ENCODE assay signal across 8 cellular contexts in the genomic region with DNA sequence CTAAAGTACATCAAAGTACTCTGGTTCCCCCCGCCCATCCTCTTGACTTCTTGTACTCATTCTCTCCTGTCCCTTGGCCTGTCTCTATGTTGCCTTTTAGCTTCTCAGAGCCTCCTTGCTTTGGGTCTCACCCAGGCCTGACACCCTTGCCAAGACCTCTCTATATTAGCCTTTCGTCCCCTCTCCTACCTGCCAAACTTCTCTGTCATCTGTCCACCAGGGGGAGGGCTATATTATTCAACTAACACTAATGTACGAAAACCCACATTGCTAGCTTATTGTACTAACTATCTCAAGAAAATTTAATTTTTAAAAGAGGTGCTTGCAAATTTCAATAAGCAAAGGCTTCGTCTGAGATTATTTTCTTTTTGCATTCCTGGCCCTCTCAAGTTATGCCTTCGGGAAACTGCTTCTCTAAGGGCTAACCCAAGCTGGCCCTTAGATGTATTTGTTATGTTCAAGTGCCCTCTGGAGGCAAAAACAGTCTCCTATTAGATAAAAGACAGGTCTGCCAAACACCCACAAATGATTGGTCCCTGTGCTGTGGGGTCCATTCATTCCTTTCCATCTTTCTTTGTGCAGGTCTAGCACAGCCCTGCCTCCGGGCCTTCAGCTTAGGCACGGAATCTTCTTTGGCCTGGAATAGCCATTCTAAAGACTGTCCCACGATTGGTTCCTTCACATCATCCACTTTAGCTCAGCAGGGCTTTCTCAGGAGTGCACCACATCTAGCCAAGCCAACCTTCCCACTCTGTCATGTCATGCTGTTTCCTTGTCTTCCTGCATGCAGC. TPM values are rescaled to one million over a fixed set of nuclear protein-coding genes. Genes with fewer than 3 reads are reported as not detected.
DNase-seq lines count a peak whose midpoint lies in the region; ATAC-seq and TF ChIP-seq lines count a peak whose summit lies in the region.

No MANE protein-coding gene starts in this region.

- peak overlapping the region; percentile 98 for H3K27ac Mint-ChIP-seq in T-helper 2 cell treated with Interferon-gamma antibody and Interleukin-4, amounts not matched to agents 5 μg/mL and 100 μg/mL, for 36 hours

- DNase-seq in AG09319 (ENCODE audit: extremely low read depth, low read depth) (no peak), NCI-H1105 (lab: John Stamatoyannopoulos, UW) (peak; percentile 23), dorsolateral prefrontal cortex (no peak), lung microvascular endothelial cell (ENCODE audit: low read depth in 2 of 2) (peak; percentile 66 to 77)
- no peak for DNase-seq in T-helper 2 cell treated with Interferon-gamma antibody and Interleukin-4, amounts not matched to agents 5 μg/mL and 100 μg/mL, for 36 hours (ENCODE audit: low spot score)

- H3K27me3 ChIP-seq in dorsolateral prefrontal cortex, result no peaks in the 10 kb centered on the region
- no peaks in the 10 kb centered on the region for H3K27me3 ChIP-seq in thymus (ENCODE audit: control insufficient read depth, insufficient read depth)

- no peaks in the 10 kb centered on the region for H3K9me3 Mint-ChIP-seq in T-helper 2 cell treated with Interferon-gamma antibody and Interleukin-4, amounts not matched to agents 5 μg/mL and 100 μg/mL, for 36 hours

- H3K27ac ChIP-seq in dorsolateral prefrontal cortex, result peak overlapping the region in 1 of 59 donors; percentile 36
- H3K27ac ChIP-seq in thymus (ENCODE audit: low read depth), result peak overlapping the region; percentile 50

- H3K36me3 Mint-ChIP-seq in T-helper 2 cell treated with Interferon-gamma antibody and Interleukin-4, amounts not matched to agents 5 μg/mL and 100 μg/mL, for 36 hours (ENCODE audit: low read depth), result no peaks in the 10 kb centered on the region

- H3K27me3 Mint-ChIP-seq in T-helper 2 cell treated with Interferon-gamma antibody and Interleukin-4, amounts not matched to agents 5 μg/mL and 100 μg/mL, for 36 hours (ENCODE audit: low read depth), result no peaks in the 10 kb centered on the region

- peaks cover 29% of the 10 kb centered on the region for H3K4me1 Mint-ChIP-seq in T-helper 2 cell treated with Interferon-gamma antibody and Interleukin-4, amounts not matched to agents 5 μg/mL and 100 μg/mL, for 36 hours (ENCODE audit: low read depth)

- ATAC-seq in GM18505 (IDR thresholded peaks at IDR 0.05; ENCODE audit: unreplicated experiment) (peak; percentile 75), HG02870 (IDR thresholded peaks at IDR 0.05; ENCODE audit: unreplicated experiment) (peak; percentile 85)

- WGBS in thymus, result 35% methylated on average over 8 of the region's 8 CpGs

- no peak for TF ChIP-seq POLR2A in GM18505 (IDR thresholded peaks at IDR 0.05; ENCODE audit: borderline replicate concordance, extremely low read depth, insufficient read depth, insufficient read length)

- no peaks in the 10 kb centered on the region for H3K9me3 ChIP-seq in thymus (ENCODE audit: control insufficient read depth)

- H3K4me3 ChIP-seq in dorsolateral prefrontal cortex (peak overlapping the region in 35 of 59 donors; percentile 2 to 53 (median 35)), thymus (ENCODE audit: low read length) (no peak overlapping the region)

- intact Hi-C loops in dorsolateral prefrontal cortex (cut with DNase I), result loop anchor here (2.0 to 10.0 kb wide), 4 partner anchors 143 to 1095 kb away; no protein-coding TSS in a partner anchor

- H3K36me3 ChIP-seq in thymus (ENCODE audit: control insufficient read depth, insufficient read depth), result no peaks in the 10 kb centered on the region

- TF ChIP-seq CTCF in AG09319 (IDR thresholded peaks at IDR 0.05; ENCODE audit: low read depth, low read length) (peak; percentile 49), dorsolateral prefrontal cortex (IDR thresholded peaks at IDR 0.05 in 54 of 56, conservative IDR thresholded peaks at IDR 0.05 in 2 of 56; ENCODE audit: low read depth in 1 of 56, partially characterized antibody in 56 of 56) (peak; percentile 43 to 90 (median 72))

- H3K4me1 ChIP-seq in thymus (ENCODE audit: control insufficient read depth, insufficient read depth, low read length), result peaks cover 8% of the 10 kb centered on the region

- peak overlapping the region; percentile 81 for H3K4me3 Mint-ChIP-seq in T-helper 2 cell treated with Interferon-gamma antibody and Interleukin-4, amounts not matched to agents 5 μg/mL and 100 μg/mL, for 36 hours

RNA-seq across cellular contexts. Expression of a gene that starts 6.4 kb away (rescaled TPM):
- total RNA-seq in dorsolateral prefrontal cortex (10 to 100 TPM; 18.5 to 39.4 (median 27.6) TPM), lung microvascular endothelial cell (5.2 and 8.1 TPM in 2 replicates)
- 61.3 TPM for polyA plus RNA-seq in thymus

RNA-seq across cellular contexts. Expression of a gene that starts 12.1 kb away (rescaled TPM):
- 1 to 10 TPM; 1.8 to 9.1 (median 4.0) TPM for total RNA-seq in dorsolateral prefrontal cortex
- 11.3 and 16.3 TPM in 2 replicates for total RNA-seq in lung microvascular endothelial cell
- 3.0 TPM for polyA plus RNA-seq in thymus

Comparison
In these comparisons a context has a peak if more than half of its experiments do, and no peak if none do; other contexts are left out.
1. DNase-seq: peak in NCI-H1105 (single experiment) and lung microvascular endothelial cell (2 of 2); none in AG09319 (single experiment), T-helper 2 cell treated with Interferon-gamma antibody and Interleukin-4, amounts not matched to agents 5 μg/mL and 100 μg/mL, for 36 hours (single experiment) and dorsolateral prefrontal cortex (0 of 10).